In the genomic region with DNA sequence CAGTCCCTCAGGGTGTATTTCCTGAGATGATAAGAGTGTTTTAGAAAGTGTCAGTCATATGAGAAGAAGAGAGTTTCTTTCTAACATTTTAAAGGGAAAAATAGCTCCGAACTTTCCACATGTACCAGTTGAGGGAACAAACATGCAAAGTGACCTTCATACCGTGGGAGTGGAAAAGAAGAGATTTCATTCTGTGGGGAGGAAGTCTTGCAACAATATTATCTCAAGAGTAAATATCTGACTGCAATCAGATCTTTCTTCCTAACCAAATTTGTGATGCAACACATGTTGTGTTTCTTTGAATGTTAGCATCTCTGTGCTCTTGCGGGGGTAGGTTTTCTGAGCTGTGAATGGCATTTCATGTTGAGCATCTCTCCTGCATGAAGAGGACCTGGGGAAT, we compare ENCODE assay signal across 23 cellular contexts. TPM values are rescaled to one million over a fixed set of nuclear protein-coding genes. Genes with fewer than 3 reads are reported as not detected.
DNase-seq lines count a peak whose midpoint lies in the region; ATAC-seq and TF ChIP-seq lines count a peak whose summit lies in the region.
"Had no signal": no experiment of that assay in that cellular context is flagged by ENCODE, and none has a peak within 500 bp of the region (broad histone marks: within the 10 kb centered on the region; RNA-seq: fewer than 3 reads in every experiment).

No MANE protein-coding gene starts in this region.

- TF ChIP-seq CTCF in heart right ventricle (IDR thresholded peaks at IDR 0.05) (no peak), gastroesophageal sphincter (IDR thresholded peaks at IDR 0.05) (no peak)

- TF ChIP-seq EP300 in gastroesophageal sphincter (IDR thresholded peaks at IDR 0.05), result no peak

- H3K36me3 ChIP-seq in heart right ventricle (no peaks in the 10 kb centered on the region), gastroesophageal sphincter (no peaks in the 10 kb centered on the region), H7 (replicated peaks; ENCODE audit: control insufficient read depth, insufficient read depth, low read length) (no peaks in the 10 kb centered on the region)
- H3K36me3 ChIP-seq: pancreas, thyroid gland had no signal

- no peak overlapping the region for H3K4me3 Mint-ChIP-seq in activated T-helper 1 cell treated with anti-CD3 and anti-CD28 coated beads, Interleukin-12 subunit alpha, Interleukin-12 subunit beta, Interleukin-2, Interleukin-4 antibody, amounts not matched to agents 30 ng/mL and 10 ng/mL and 1 ng/mL, durations not matched to agents 14 hours and 24 hours and 36 hours
- H3K4me3 Mint-ChIP-seq: activated CD8-positive, alpha-beta T cell treated with anti-CD3 and anti-CD28 coated beads for 36 hours; CD8-positive, alpha-beta T cell; nephron; stimulated activated naive CD8-positive, alpha-beta T cell treated with anti-CD3 and anti-CD28 coated beads, Interleukin-15, Interleukin-2, amounts not matched to agents 100 ng/mL and 50 ng/mL, for 24 hours had no signal

- WGBS in heart right ventricle, 2 donors, result 51 to 64% methylated on average over 3 of the region's 3 CpGs
- 48 to 58% methylated on average over 3 of the region's 3 CpGs for WGBS in gastroesophageal sphincter (ENCODE audit: low coverage in 1 of 2), 2 donors

- no peak for DNase-seq in left ventricle myocardium superior
- DNase-seq in heart right ventricle, result no peak
- DNase-seq in activated T-helper 1 cell treated with anti-CD3 and anti-CD28 coated beads, Interleukin-12 subunit alpha, Interleukin-12 subunit beta, Interleukin-2, Interleukin-4 antibody, amounts not matched to agents 30 ng/mL and 10 ng/mL and 1 ng/mL, durations not matched to agents 14 hours and 24 hours and 36 hours (ENCODE audit: low spot score), result no peak
- no peak for DNase-seq in H7
- DNase-seq in NCI-H345 (lab: John Stamatoyannopoulos, UW), result no peak
- DNase-seq in Ammon's horn (ENCODE audit: low spot score), result no peak
- no peak for DNase-seq in NCI-H524 (lab: John Stamatoyannopoulos, UW)
- DNase-seq: activated CD8-positive, alpha-beta T cell treated with anti-CD3 and anti-CD28 coated beads for 36 hours; activated naive CD4-positive, alpha-beta T cell treated with Interleukin-2 at 50 U/mL for 16 hours; activated T-cell treated with anti-CD3 and anti-CD28 coated beads, Interleukin-2, amount 50 U/mL, for 1 hour; CD8-positive, alpha-beta T cell; hypothalamus; NCI-H1105 treated with DMSO at 0.1 percent for 48 hours; NCI-H2029; pancreas; right cardiac atrium; thyroid gland had no signal

- H3K4me3 ChIP-seq in heart right ventricle, result no peak overlapping the region
- no peak overlapping the region for H3K4me3 ChIP-seq in gastroesophageal sphincter
- H3K4me3 ChIP-seq in H7 (ENCODE audit: insufficient read depth, low read depth, low read length), result no peak overlapping the region
- H3K4me3 ChIP-seq: pancreas, thyroid gland had no signal

- H3K27me3 ChIP-seq in heart right ventricle (no peaks in the 10 kb centered on the region), gastroesophageal sphincter (no peaks in the 10 kb centered on the region), H7 (ENCODE audit: control insufficient read depth, insufficient read depth, low read length) (no peaks in the 10 kb centered on the region)
- H3K27me3 ChIP-seq: pancreas, thyroid gland had no signal

- no peaks in the 10 kb centered on the region for H3K36me3 Mint-ChIP-seq in activated T-helper 1 cell treated with anti-CD3 and anti-CD28 coated beads, Interleukin-12 subunit alpha, Interleukin-12 subunit beta, Interleukin-2, Interleukin-4 antibody, amounts not matched to agents 30 ng/mL and 10 ng/mL and 1 ng/mL, durations not matched to agents 14 hours and 24 hours and 36 hours (ENCODE audit: low read depth)
- H3K36me3 Mint-ChIP-seq: CD8-positive, alpha-beta T cell had no signal

- no peak for TF ChIP-seq POLR2A in gastroesophageal sphincter (IDR thresholded peaks at IDR 0.05)

- H3K9me3 ChIP-seq in heart right ventricle, result no peaks in the 10 kb centered on the region
- H3K9me3 ChIP-seq in gastroesophageal sphincter, result no peaks in the 10 kb centered on the region
- H3K9me3 ChIP-seq: pancreas, thyroid gland had no signal

- no peak overlapping the region for H3K27ac ChIP-seq in heart right ventricle
- no peak overlapping the region for H3K27ac ChIP-seq in gastroesophageal sphincter
- H3K27ac ChIP-seq: epithelial cell of prostate, pancreas, thyroid gland had no signal

- H3K9me3 Mint-ChIP-seq in activated T-helper 1 cell treated with anti-CD3 and anti-CD28 coated beads, Interleukin-12 subunit alpha, Interleukin-12 subunit beta, Interleukin-2, Interleukin-4 antibody, amounts not matched to agents 30 ng/mL and 10 ng/mL and 1 ng/mL, durations not matched to agents 14 hours and 24 hours and 36 hours, result peaks cover 10% of the 10 kb centered on the region
- H3K9me3 Mint-ChIP-seq: activated CD8-positive, alpha-beta T cell treated with anti-CD3 and anti-CD28 coated beads for 36 hours; CD8-positive, alpha-beta T cell; nephron; stimulated activated naive CD8-positive, alpha-beta T cell treated with anti-CD3 and anti-CD28 coated beads, Interleukin-15, Interleukin-2, amounts not matched to agents 100 ng/mL and 50 ng/mL, for 24 hours had no signal

- intact Hi-C loops in left ventricle myocardium superior (cut with micrococcal nuclease), result loop anchor here (5.0 kb wide), 2 partner anchors 220 to 265 kb away; no protein-coding TSS in a partner anchor
- intact Hi-C loops in heart right ventricle (cut with DNase I), result loop anchor here in 9 of 10 donors (2.0 to 10.0 kb wide), 8 partner anchors 220 to 490 kb away; a partner anchor contains a TSS
- intact Hi-C loops in activated T-helper 1 cell treated with anti-CD3 and anti-CD28 coated beads, Interleukin-12 subunit alpha, Interleukin-12 subunit beta, Interleukin-2, Interleukin-4 antibody, amounts not matched to agents 30 ng/mL and 10 ng/mL and 1 ng/mL, durations not matched to agents 14 hours and 24 hours and 36 hours (cut with micrococcal nuclease), result loop anchor here (5.0 kb wide), 1 partner anchor 635 kb away; no protein-coding TSS in a partner anchor

- no peaks in the 10 kb centered on the region for H3K27me3 Mint-ChIP-seq in activated T-helper 1 cell treated with anti-CD3 and anti-CD28 coated beads, Interleukin-12 subunit alpha, Interleukin-12 subunit beta, Interleukin-2, Interleukin-4 antibody, amounts not matched to agents 30 ng/mL and 10 ng/mL and 1 ng/mL, durations not matched to agents 14 hours and 24 hours and 36 hours (ENCODE audit: insufficient read depth)
- H3K27me3 Mint-ChIP-seq: activated CD8-positive, alpha-beta T cell treated with anti-CD3 and anti-CD28 coated beads for 36 hours; stimulated activated naive CD8-positive, alpha-beta T cell treated with anti-CD3 and anti-CD28 coated beads, Interleukin-15, Interleukin-2, amounts not matched to agents 100 ng/mL and 50 ng/mL, for 24 hours had no signal

- ATAC-seq in left ventricle myocardium superior, result peak; percentile 39
- no peak for ATAC-seq in heart right ventricle
- peak; percentile 31 for ATAC-seq in gastroesophageal sphincter
- ATAC-seq: activated CD4-positive, CD25-positive, alpha-beta regulatory T cell treated with anti-CD3 and anti-CD28 coated beads, Interleukin-2, amount 50 U/mL, for 24 hours; activated CD8-positive, alpha-beta T cell treated with anti-CD3 and anti-CD28 coated beads for 36 hours; CD8-positive, alpha-beta T cell; pancreas had no signal

- H3K27ac Mint-ChIP-seq in activated T-helper 1 cell treated with anti-CD3 and anti-CD28 coated beads, Interleukin-12 subunit alpha, Interleukin-12 subunit beta, Interleukin-2, Interleukin-4 antibody, amounts not matched to agents 30 ng/mL and 10 ng/mL and 1 ng/mL, durations not matched to agents 14 hours and 24 hours and 36 hours, result peak overlapping the region; percentile 28
- H3K27ac Mint-ChIP-seq: activated CD8-positive, alpha-beta T cell treated with anti-CD3 and anti-CD28 coated beads for 36 hours; CD8-positive, alpha-beta T cell; nephron; stimulated activated naive CD8-positive, alpha-beta T cell treated with anti-CD3 and anti-CD28 coated beads, Interleukin-15, Interleukin-2, amounts not matched to agents 100 ng/mL and 50 ng/mL, for 24 hours had no signal

- peaks cover 27% of the 10 kb centered on the region for H3K4me1 Mint-ChIP-seq in activated T-helper 1 cell treated with anti-CD3 and anti-CD28 coated beads, Interleukin-12 subunit alpha, Interleukin-12 subunit beta, Interleukin-2, Interleukin-4 antibody, amounts not matched to agents 30 ng/mL and 10 ng/mL and 1 ng/mL, durations not matched to agents 14 hours and 24 hours and 36 hours (ENCODE audit: low read depth)
- H3K4me1 Mint-ChIP-seq: nephron had no signal

- H3K4me1 ChIP-seq in heart right ventricle (peaks cover 0 to 12% (median 6%) of the 10 kb centered on the region in 9 donors), gastroesophageal sphincter (peaks cover 0 to 9% (median 0%) of the 10 kb centered on the region in 3 donors)

RNA-seq across cellular contexts. Expression of a gene that starts 30.6 kb away (rescaled TPM):
- total RNA-seq in left ventricle myocardium superior (not detected), heart right ventricle (under 1 TPM in 1 of 10 donors, not detected in 9; 0.72 TPM), gastroesophageal sphincter (under 1 TPM in 1 of 4 donors, not detected in 3; 0.27 TPM)
- polyA plus RNA-seq in heart right ventricle, result under 1 TPM in 1 of 2 donors, not detected in 1; 0.01 TPM
- total RNA-seq in activated T-helper 1 cell treated with anti-CD3 and anti-CD28 coated beads, Interleukin-12 subunit alpha, Interleukin-12 subunit beta, Interleukin-2, Interleukin-4 antibody, amounts not matched to agents 30 ng/mL and 10 ng/mL and 1 ng/mL, durations not matched to agents 14 hours and 24 hours and 36 hours, result 1.0 and 1.8 TPM in 2 replicates
- not detected in 2 replicates for total RNA-seq in H7 (2014; rRNA removed; shearing (Covaris generic))
- total RNA-seq: activated CD8-positive, alpha-beta T cell treated with anti-CD3 and anti-CD28 coated beads for 36 hours; astrocyte; CD8-positive, alpha-beta T cell had no signal
- polyA plus RNA-seq: pancreas had no signal

Comparison
In these comparisons a context has a peak if more than half of its experiments do, and no peak if none do; other contexts are left out.
1. ATAC-seq: peak in left ventricle myocardium superior (single experiment) and gastroesophageal sphincter (single experiment); none in heart right ventricle (0 of 8).